Comparison of ENCODE assay signal across 8 cellular contexts in the genomic region with DNA sequence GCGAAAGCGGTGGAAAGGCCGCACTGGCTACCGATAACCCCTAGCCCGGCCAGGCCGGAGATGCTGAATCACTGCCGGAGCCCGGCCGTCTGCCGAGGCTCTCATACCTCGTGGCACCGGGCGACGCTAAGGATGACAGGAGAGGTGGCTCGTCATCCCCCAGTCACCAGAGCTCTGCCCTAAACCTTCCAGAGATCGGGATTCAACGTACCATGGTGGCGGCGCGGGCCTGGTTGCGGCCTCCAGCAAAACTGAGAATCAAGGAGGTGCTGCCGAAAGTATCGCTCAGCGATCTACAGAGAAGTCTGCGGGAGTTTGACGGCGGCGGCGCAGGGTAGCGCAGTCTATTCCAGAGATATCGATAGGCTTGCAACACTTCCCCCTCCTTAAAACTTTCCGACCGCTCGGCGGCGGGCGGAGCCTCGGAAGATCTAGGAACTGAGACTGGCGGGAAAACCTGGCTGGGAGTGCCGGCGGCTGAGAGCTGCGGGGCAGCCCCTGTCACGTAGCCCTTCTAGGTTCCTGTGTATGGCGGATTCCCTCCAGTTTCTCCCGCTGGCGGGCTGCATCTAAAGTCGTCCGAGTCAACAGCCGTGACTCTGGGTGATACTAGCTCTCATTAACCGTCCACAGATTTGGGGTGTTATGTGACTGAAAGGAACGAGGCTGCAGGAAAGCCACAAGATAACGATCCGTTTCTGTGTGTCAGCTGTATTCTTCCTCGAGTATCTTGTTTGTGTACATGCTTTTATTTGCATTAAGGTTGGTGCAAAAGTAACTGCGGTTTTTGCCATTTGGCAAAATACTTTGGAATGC. TPM values are rescaled to one million over a fixed set of nuclear protein-coding genes. Genes with fewer than 3 reads are reported as not detected.
A peak's percentile ranks its signal among the peaks of the same experiment; 100 is the strongest.
DNase-seq lines count a peak whose midpoint lies in the region; ATAC-seq, FAIRE-seq and TF ChIP-seq lines count a peak whose summit lies in the region.

A gene (minus strand): TSS at position 301 of the 816 bp plus-strand sequence. CDS start 87 bp downstream, at position 214.

- no peaks in the 10 kb centered on the region for H3K9me3 Mint-ChIP-seq in astrocyte (ENCODE audit: unreplicated experiment)

- H3K4me3 Mint-ChIP-seq in astrocyte (ENCODE audit: unreplicated experiment), result peak within 1 kb of the TSS; percentile 95

- peak; percentile 41 for FAIRE-seq in astrocyte (lab: Jason Lieb, UNC)

- H3K27ac ChIP-seq in astrocyte (ENCODE audit: low read depth, low read length), result peak within 1 kb of the TSS; percentile 96

- no peaks in the 10 kb centered on the region for H3K9me3 ChIP-seq in astrocyte (ENCODE audit: insufficient read depth, low read depth, low read length)

- peak within 1 kb of the TSS; percentile 99 for H3K9ac ChIP-seq in astrocyte (ENCODE audit: low read length)

- H4K20me1 ChIP-seq in astrocyte (ENCODE audit: insufficient read depth, low read length), result peaks cover 13% of the 10 kb centered on the region

- ATAC-seq in GM18505 (IDR thresholded peaks at IDR 0.05; ENCODE audit: unreplicated experiment) (peak; percentile 92), HG02973 (IDR thresholded peaks at IDR 0.05; ENCODE audit: unreplicated experiment) (peak; percentile 90)

- H3K36me3 Mint-ChIP-seq in astrocyte (ENCODE audit: low read depth, unreplicated experiment), result peaks cover 1% of the 10 kb centered on the region

- H3K4me2 ChIP-seq in astrocyte (ENCODE audit: low read length), result peak within 1 kb of the TSS; percentile 98

- H3K27ac Mint-ChIP-seq in astrocyte (ENCODE audit: unreplicated experiment), result peak within 1 kb of the TSS; percentile 98

- no peaks in the 10 kb centered on the region for H3K27me3 ChIP-seq in astrocyte (ENCODE audit: insufficient read depth, low read length)

- H3K4me1 ChIP-seq in astrocyte (ENCODE audit: insufficient read depth, low read length), result peaks cover 5% of the 10 kb centered on the region

- peaks cover 38% of the 10 kb centered on the region for H3K79me2 ChIP-seq in astrocyte (ENCODE audit: insufficient read depth, low read length)

- peaks cover 8% of the 10 kb centered on the region for H3K4me1 Mint-ChIP-seq in astrocyte (ENCODE audit: low read depth, unreplicated experiment)

- no peak for TF ChIP-seq CTCF in astrocyte (IDR thresholded peaks at IDR 0.05; ENCODE audit: insufficient read depth, low read depth, low read length)

- H3K4me3 ChIP-seq in astrocyte (ENCODE audit: insufficient read depth, low read depth, low read length), result peak within 1 kb of the TSS; percentile 98

- peaks cover 15% of the 10 kb centered on the region for H3K36me3 ChIP-seq in astrocyte (ENCODE audit: insufficient read depth, low read length)

- H3K27me3 Mint-ChIP-seq in astrocyte (ENCODE audit: low read depth, unreplicated experiment), result no peaks in the 10 kb centered on the region

- peak; percentile 93 for DNase-seq in NCI-H2029 (lab: John Stamatoyannopoulos, UW)
- DNase-seq in T-helper 22 cell (ENCODE audit: low read depth), result peak; percentile 88
- peak; percentile 93 for DNase-seq in astrocyte (ENCODE audit: low read depth)
- peak; percentile 84 for DNase-seq in hepatic stellate cell (ENCODE audit: low spot score)
- peak; percentile 90 for DNase-seq in renal cortical epithelial cell (ENCODE audit: low read depth)
- DNase-seq in cortex of kidney (lab: John Stamatoyannopoulos, UW), result no peak

- TF ChIP-seq POLR2A in GM18505 (IDR thresholded peaks at IDR 0.05; ENCODE audit: borderline replicate concordance, extremely low read depth, insufficient read depth, insufficient read length), result peak; percentile 77

- H2AFZ ChIP-seq in astrocyte (ENCODE audit: low read depth, low read length), result peak within 1 kb of the TSS; percentile 99

RNA-seq across cellular contexts. Expression of the gene that starts here (rescaled TPM):
- total RNA-seq in astrocyte (152 and 164 TPM in 2 replicates), renal cortical epithelial cell (108 and 132 TPM in 2 replicates)
